In genomic region chr17:13462161-13462560, GRCh38 we compare ENCODE assay signal across 20 cellular contexts.
DNase-seq lines count a peak whose midpoint lies in the region; TF ChIP-seq lines count a peak whose summit lies in the region.
"Had no signal": no experiment of that assay in that cellular context is flagged by ENCODE, and none has a peak within 500 bp of the region (broad histone marks: within the 10 kb centered on the region; RNA-seq: fewer than 3 reads in every experiment).

No MANE protein-coding gene starts in this region.

- TF ChIP-seq POLR2A in erythroblast (IDR thresholded peaks at IDR 0.05; ENCODE audit: low read length) = no peak

- DNase-seq in AG08396 (ENCODE audit: low spot score) = peak; percentile 29
- peak; percentile 46 for DNase-seq in HFF-Myc (ENCODE audit: extremely low read depth, low read depth)
- DNase-seq in astrocyte of the spinal cord (ENCODE audit: low read depth, low spot score) = peak; percentile 43
- peak; percentile 57 for DNase-seq in foreskin melanocyte
- DNase-seq in cerebellar cortex (ENCODE audit: low spot score) = no peak
- no peak for DNase-seq in amygdala (lab: John Stamatoyannopoulos, UW)
- no peak for DNase-seq in erythroblast (lab: John Stamatoyannopoulos, UW)
- DNase-seq in GM13976 (ENCODE audit: low spot score) = no peak
- DNase-seq: activated naive CD4-positive, alpha-beta T cell treated with anti-CD3 and anti-CD28 coated beads, Interleukin-2, amount 50 U/mL, for 16 hours; activated T-cell treated with anti-CD3 and anti-CD28 coated beads, Interleukin-2, amount 50 U/mL, for 24 hours; CD4-positive, alpha-beta memory T cell; gastrocnemius medialis; GDM1; hypothalamus; kidney; NCI-H187; NCI-H446 treated with DMSO at 0.1 percent for 48 hours; occipital lobe had no signal

- in situ Hi-C loops in astrocyte of the spinal cord (cut with HindIII; ENCODE audit: low sequenced_read_pairs) = no loop called here
- in situ Hi-C loops in GM13976 (cut with MboI; ENCODE audit: low sequenced_read_pairs, unreplicated experiment) = no loop called here

- TF ChIP-seq CTCF in HFF-Myc (IDR thresholded peaks at IDR 0.05; ENCODE audit: low read depth, low read length, missing control alignments) (no peak), astrocyte of the spinal cord (IDR thresholded peaks at IDR 0.05; ENCODE audit: low read depth, low read length) (no peak), GM13976 (IDR thresholded peaks at IDR 0.05; ENCODE audit: borderline replicate concordance, control extremely low read depth, extremely low read depth, insufficient read depth, missing control alignments) (no peak)

- no peak overlapping the region for H3K4me3 ChIP-seq in HFF-Myc (replicated peaks; ENCODE audit: low read depth, low read length)
- H3K4me3 ChIP-seq in astrocyte of the spinal cord (ENCODE audit: low read depth, low read length) = no peak overlapping the region
- H3K4me3 ChIP-seq: gastrocnemius medialis, K562, vagina had no signal

Comparison
In these comparisons a context has a peak if more than half of its experiments do, and no peak if none do; other contexts are left out.
1. DNase-seq: peak in AG08396 (single experiment), HFF-Myc (single experiment), astrocyte of the spinal cord (single experiment) and foreskin melanocyte (single experiment); none in cerebellar cortex (single experiment), amygdala (0 of 56), erythroblast (0 of 2) and GM13976 (single experiment).